ENCODE assay signal across 9 cellular contexts in the genomic region with DNA sequence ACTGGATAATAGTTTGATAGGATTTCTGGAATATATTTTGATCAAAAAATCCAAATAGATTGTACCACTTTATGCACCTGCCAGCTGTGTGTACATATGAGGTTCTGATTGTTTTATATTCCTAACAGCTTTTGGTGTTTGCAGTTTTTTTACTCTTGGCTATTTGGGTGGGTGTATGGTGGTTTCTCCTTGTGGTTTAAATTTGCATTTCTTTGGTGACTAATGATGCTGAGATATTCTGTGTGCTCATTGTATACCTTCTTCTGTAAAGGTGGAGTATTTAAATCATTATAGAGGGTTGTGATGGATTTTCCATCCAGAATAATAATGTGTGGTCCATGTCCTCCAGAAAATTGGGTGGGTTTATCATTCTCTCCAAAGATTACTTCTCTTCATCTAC.
"Had no signal": no experiment of that assay in that cellular context is flagged by ENCODE, and none has a peak within 500 bp of the region (broad histone marks: within the 10 kb centered on the region; RNA-seq: fewer than 3 reads in every experiment).

No MANE protein-coding gene starts in this region.

- FAIRE-seq: HTR-8/SVneo, K562 had no signal

- H3K27ac Mint-ChIP-seq: HFFc6 had no signal

- H3K4me3 ChIP-seq: HAP-1, K562 had no signal

- H3K9me3 Mint-ChIP-seq: HFFc6 had no signal

- H3K4me3 Mint-ChIP-seq: HFFc6 had no signal

- H3K9me3 ChIP-seq: HAP-1 had no signal

- H3K36me3 ChIP-seq: HAP-1 had no signal

- ATAC-seq: HCT116, K562 had no signal

- DNase-seq: GOT3, H7, HFFc6, IMR-90, KG1 had no signal
